5 cellular contexts compared by ENCODE assay signal in the genomic region with DNA sequence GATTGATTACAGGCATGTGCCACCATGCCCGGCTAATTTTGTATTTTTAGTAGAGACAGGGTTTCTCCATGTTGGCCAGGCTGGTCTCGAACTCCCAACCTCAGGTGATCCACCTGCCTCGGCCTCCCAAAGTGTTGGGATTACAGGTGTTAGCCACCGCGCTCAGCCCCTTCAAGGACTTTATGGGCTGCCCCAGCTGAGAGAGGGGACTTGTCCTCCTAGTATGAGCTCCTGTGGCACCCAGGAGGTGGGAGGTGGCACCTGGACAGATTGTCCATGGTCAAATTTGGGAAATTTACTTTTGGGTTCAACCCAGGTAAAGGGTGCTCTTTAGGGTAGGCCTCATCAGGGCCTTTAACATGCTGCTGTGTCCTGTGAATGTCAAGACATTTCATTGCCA. TPM values are rescaled to one million over a fixed set of nuclear protein-coding genes. Genes with fewer than 3 reads are reported as not detected.
"Had no signal": no experiment of that assay in that cellular context is flagged by ENCODE, and none has a peak within 500 bp of the region (broad histone marks: within the 10 kb centered on the region; RNA-seq: fewer than 3 reads in every experiment).

No MANE protein-coding gene starts in this region.

RNA-seq across cellular contexts. Expression of a gene that starts 17.9 kb away (rescaled TPM):
- total RNA-seq: activated CD4-positive, alpha-beta T cell treated with anti-CD3 and anti-CD28 coated beads, Interleukin-2, amount 10 ng/mL, durations not matched to agents 24 days and 14 days; ascending aorta; IMR-90; MCF 10A; SK-MEL-5 had no signal
